In the genomic region with DNA sequence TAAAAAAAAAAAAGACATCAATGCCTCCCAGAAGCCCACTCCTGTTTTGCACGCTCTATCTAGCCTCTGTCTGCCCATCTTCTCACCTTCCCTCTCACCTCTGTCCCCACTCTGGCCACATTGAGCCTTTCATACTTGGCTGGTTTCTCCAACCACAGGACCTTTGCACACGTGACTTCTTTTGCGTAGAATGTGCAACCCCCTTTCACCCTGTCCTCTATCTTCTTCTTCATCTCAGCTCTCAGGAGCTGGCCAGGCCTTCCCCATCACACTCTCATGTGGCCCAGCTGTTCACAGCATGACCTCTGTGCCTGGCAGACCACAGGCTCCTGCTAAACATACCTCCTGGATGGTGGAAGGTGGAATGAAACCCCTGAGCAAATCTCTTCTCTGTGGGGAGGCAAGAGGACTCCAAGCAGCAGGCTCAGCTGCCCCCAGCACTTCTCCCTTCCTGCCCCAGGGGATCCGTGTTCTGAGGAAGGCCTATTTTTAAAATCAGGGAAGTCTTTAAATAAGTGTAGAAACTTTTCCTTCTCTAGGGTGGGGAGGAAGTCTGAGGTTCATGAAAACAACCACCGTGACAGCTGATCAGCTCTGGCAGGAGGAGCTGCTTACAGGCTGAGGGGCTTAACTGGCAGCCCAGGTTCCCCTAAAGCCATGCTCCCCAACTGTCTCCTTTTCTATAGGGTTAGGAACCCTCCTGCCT, we compare ENCODE assay signal across 8 cellular contexts. TPM values are rescaled to one million over a fixed set of nuclear protein-coding genes. Genes with fewer than 3 reads are reported as not detected.
DNase-seq lines count a peak whose midpoint lies in the region; ATAC-seq and TF ChIP-seq lines count a peak whose summit lies in the region.

No MANE protein-coding gene starts in this region.

- no peak for TF ChIP-seq POLR2A in right lobe of liver (IDR thresholded peaks at IDR 0.05)

- no peaks in the 10 kb centered on the region for H3K27me3 ChIP-seq in right lobe of liver

- H3K4me3 ChIP-seq in right lobe of liver = no peak overlapping the region

- DNase-seq in NOMO-1 treated with dmso at 0.1 percent for 144 hours (lab: John Stamatoyannopoulos, UW; ENCODE audit: unreplicated experiment) (peak; percentile 67), right lobe of liver (no peak), inferior parietal cortex (ENCODE audit: extremely low spot score) (no peak), osteocyte (ENCODE audit: extremely low spot score, unreplicated experiment) (no peak), kidney glomerular epithelial cell (lab: John Stamatoyannopoulos, UW) (no peak)
- DNase-seq in stimulated activated CD4-positive, alpha-beta T cell treated with anti-CD3 and anti-CD28 coated beads, Interleukin-12 subunit alpha, Interleukin-12 subunit beta, amount 100 ng/mL, for 4 hours = no peak

- intact Hi-C loops in right lobe of liver (cut with DNase I) = no loop called here

- ATAC-seq in GM18909 (IDR thresholded peaks at IDR 0.05; ENCODE audit: poor library complexity, unreplicated experiment) (peak; percentile 83), HG02759 (IDR thresholded peaks at IDR 0.05; ENCODE audit: unreplicated experiment) (peak; percentile 80), right lobe of liver (peak; percentile 33 to 70 (median 60))

- no peak overlapping the region for H3K4me3 Mint-ChIP-seq in osteocyte (ENCODE audit: unreplicated experiment)

- H3K36me3 ChIP-seq in right lobe of liver = no peaks in the 10 kb centered on the region

- peaks cover 6% of the 10 kb centered on the region for H3K36me3 Mint-ChIP-seq in osteocyte (ENCODE audit: unreplicated experiment)

- TF ChIP-seq CTCF in right lobe of liver (IDR thresholded peaks at IDR 0.05) (no peak), osteocyte (IDR thresholded peaks at IDR 0.05) (no peak)

- H3K9me3 Mint-ChIP-seq in osteocyte (ENCODE audit: unreplicated experiment) = peaks cover 4% of the 10 kb centered on the region

- no peak overlapping the region for H3K27ac ChIP-seq in right lobe of liver

- WGBS in right lobe of liver (ENCODE audit: insufficient coverage, low coverage, low lambda C conversion rate, missing lambda C conversion rate) = 60% methylated on average over 5 of the region's 5 CpGs

- H3K27ac Mint-ChIP-seq in osteocyte (ENCODE audit: unreplicated experiment) = no peak overlapping the region

- peaks cover 17% of the 10 kb centered on the region for H3K4me1 Mint-ChIP-seq in osteocyte (ENCODE audit: unreplicated experiment)

- peaks cover 4% of the 10 kb centered on the region for H3K27me3 Mint-ChIP-seq in osteocyte (ENCODE audit: unreplicated experiment)

- H3K4me1 ChIP-seq in right lobe of liver = peaks cover 0 to 4% (median 0%) of the 10 kb centered on the region in 4 donors

- no peaks in the 10 kb centered on the region for H3K9me3 ChIP-seq in right lobe of liver

RNA-seq across cellular contexts. Expression of gene HVCN1, which starts 11.6 kb away (rescaled TPM):
- 1 to 10 TPM in 5 of 6 experiments, under 1 TPM in 1; 0.55 to 2.4 (median 1.6) TPM for total RNA-seq in right lobe of liver
- total RNA-seq in osteocyte = 0.76 and 0.94 TPM in 2 replicates
